ENCODE assay signal across 8 cellular contexts in the genomic region with DNA sequence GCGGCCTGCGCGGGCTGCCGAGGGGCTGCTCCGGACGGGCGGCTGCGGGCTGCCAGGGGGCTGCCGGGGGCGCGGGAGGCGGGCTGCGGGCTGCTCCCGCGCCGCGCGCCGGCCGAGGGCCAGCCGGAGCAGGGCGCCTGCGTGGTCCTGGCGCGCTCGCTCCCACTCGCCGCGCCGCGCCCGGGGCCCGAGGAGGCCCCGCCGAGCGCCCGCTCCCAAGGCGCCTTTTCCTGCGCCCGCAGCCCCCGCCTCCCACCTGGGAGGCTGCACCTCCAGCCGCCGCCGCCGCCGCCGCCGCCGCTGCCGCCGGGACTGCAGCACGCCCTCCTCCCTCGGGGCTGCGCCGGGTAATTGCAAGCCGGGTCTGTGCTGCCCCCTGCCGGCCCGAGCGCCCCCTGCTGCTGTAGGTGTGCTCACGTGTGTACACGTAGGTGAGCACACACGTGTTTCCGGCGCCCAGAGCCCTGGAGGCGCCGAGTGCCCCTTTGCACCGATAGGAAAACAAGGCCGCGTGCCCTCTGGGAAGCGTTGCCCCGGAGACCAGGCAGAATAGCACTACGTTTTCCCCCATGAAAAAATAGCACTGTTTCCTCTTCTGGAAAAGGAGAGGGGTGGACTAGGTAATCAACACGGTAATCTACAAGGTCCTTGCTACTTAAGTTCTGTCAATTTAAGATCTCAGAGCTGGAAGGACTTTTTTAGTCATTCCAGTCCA. TPM values are rescaled to one million over a fixed set of nuclear protein-coding genes. Genes with fewer than 3 reads are reported as not detected.
A peak's percentile ranks its signal among the peaks of the same experiment; 100 is the strongest.
DNase-seq lines count a peak whose midpoint lies in the region; ATAC-seq lines count a peak whose summit lies in the region.

A gene (minus strand): TSS at position 326 of the 715 bp plus-strand sequence. CDS start 613 bp downstream, outside the sequence.

- ATAC-seq in GM18873 (IDR thresholded peaks at IDR 0.05; ENCODE audit: low FRiP score, unreplicated experiment) (peak; percentile 94), HG03139 (IDR thresholded peaks at IDR 0.05; ENCODE audit: unreplicated experiment) (peak; percentile 99)

- peak; percentile 78 for DNase-seq in AG08395 (ENCODE audit: low spot score)
- DNase-seq in NCI-H2227 (lab: John Stamatoyannopoulos, UW; ENCODE audit: unreplicated experiment): peak; percentile 89
- peak; percentile 77 for DNase-seq in activated CD4-positive, alpha-beta T cell treated with anti-CD3 and anti-CD28 coated beads for 1 hour
- DNase-seq in cerebellum (ENCODE audit: low spot score): peak; percentile 88
- peak; percentile 71 for DNase-seq in kidney glomerular epithelial cell (lab: John Stamatoyannopoulos, UW)
- DNase-seq in stimulated activated CD4-positive, alpha-beta T cell treated with anti-CD3 and anti-CD28 coated beads, Interleukin-1b, Interleukin-23, amount 100 ng/mL, for 1 hour (ENCODE audit: low read depth in 2 of 2): peak; percentile 63 to 89

RNA-seq across cellular contexts. Expression of the gene that starts here (rescaled TPM):
- 14.1 TPM for total RNA-seq in cerebellum

Comparison
In these comparisons a context has a peak if more than half of its experiments do, and no peak if none do; other contexts are left out.
1. Peak in every context shown above with its lines: DNase-seq and ATAC-seq.